24 cellular contexts compared by ENCODE assay signal in the genomic region with DNA sequence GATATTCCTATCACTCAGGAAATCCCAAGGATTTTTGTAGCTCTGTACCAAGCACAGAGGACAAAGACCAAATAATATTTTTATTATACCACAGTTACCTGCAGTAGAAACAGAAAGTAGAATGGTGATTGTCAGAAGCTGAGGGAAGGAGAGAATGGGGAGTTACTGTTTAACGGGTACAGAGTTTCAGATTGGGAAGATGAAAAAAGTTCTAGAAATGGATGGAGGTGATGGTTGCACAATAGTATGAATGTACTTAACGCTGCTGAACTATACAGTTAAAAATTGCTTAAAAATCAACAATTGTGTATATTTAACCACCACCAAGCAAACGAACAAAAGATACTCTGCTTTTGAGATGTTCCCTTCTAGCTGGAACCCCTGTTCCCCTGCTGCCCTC. TPM values are rescaled to one million over a fixed set of nuclear protein-coding genes. Genes with fewer than 3 reads are reported as not detected.
"Had no signal": no experiment of that assay in that cellular context is flagged by ENCODE, and none has a peak within 500 bp of the region (broad histone marks: within the 10 kb centered on the region; RNA-seq: fewer than 3 reads in every experiment).

No MANE protein-coding gene starts in this region.

- DNase-seq: effector memory CD4-positive, alpha-beta T cell; gastrocnemius medialis; heart right ventricle; kidney; left cardiac atrium; mesendoderm; naive thymus-derived CD4-positive, alpha-beta T cell; psoas muscle; retina; stimulated activated CD4-positive, alpha-beta T cell treated with anti-CD3 and anti-CD28 coated beads, Interleukin-2, amount 100 ng/mL, for 24 hours; stimulated activated CD4-positive, alpha-beta T cell treated with anti-CD3 and anti-CD28 coated beads, Interleukin-4, amount 100 ng/mL, for 4 hours; stimulated activated naive B cell treated with anti-CD40 and anti-IgM and Interleukin-4, amounts not matched to agents 10 μg/mL and 1 μg/mL and 100 μg/mL, for 72 hours; stimulated activated naive CD8-positive, alpha-beta T cell treated with anti-CD3 and anti-CD28 coated beads, Interleukin-15, amount 100 ng/mL, for 72 hours; testis; upper lobe of right lung had no signal

- H3K4me1 ChIP-seq: gastrocnemius medialis, psoas muscle had no signal

- H3K27me3 ChIP-seq: esophagus muscularis mucosa, gastrocnemius medialis, heart right ventricle, neutrophil, testis, tibial nerve, upper lobe of right lung, vagina had no signal

- H3K27ac Mint-ChIP-seq: naive thymus-derived CD4-positive, alpha-beta T cell; stimulated activated naive B cell treated with anti-CD40 and anti-IgM and Interleukin-4, amounts not matched to agents 10 μg/mL and 1 μg/mL and 100 μg/mL, for 72 hours; stimulated activated naive CD8-positive, alpha-beta T cell treated with anti-CD3 and anti-CD28 coated beads, Interleukin-15, amount 100 ng/mL, for 72 hours had no signal

- FAIRE-seq: endometrium, kidney had no signal

- H3K27me3 Mint-ChIP-seq: naive thymus-derived CD4-positive, alpha-beta T cell; stimulated activated naive CD8-positive, alpha-beta T cell treated with anti-CD3 and anti-CD28 coated beads, Interleukin-15, amount 100 ng/mL, for 72 hours had no signal

- H3K9me3 ChIP-seq: esophagus muscularis mucosa, gastrocnemius medialis, neutrophil, psoas muscle, testis, tibial nerve, upper lobe of right lung, vagina had no signal

- H3K4me3 ChIP-seq: coronary artery, esophagus muscularis mucosa, gastrocnemius medialis, heart right ventricle, psoas muscle, testis, tibial nerve, upper lobe of right lung, vagina had no signal

- H3K36me3 ChIP-seq: esophagus muscularis mucosa, gastrocnemius medialis, heart right ventricle, neutrophil, tibial nerve, upper lobe of right lung, vagina had no signal

- H3K27ac ChIP-seq: coronary artery, epithelial cell of prostate, esophagus muscularis mucosa, gastrocnemius medialis, heart right ventricle, neutrophil, psoas muscle, testis, upper lobe of right lung, vagina had no signal

- ATAC-seq: gastrocnemius medialis; heart right ventricle; left cardiac atrium; naive thymus-derived CD4-positive, alpha-beta T cell; sciatic nerve; stimulated activated naive B cell treated with anti-CD40 and anti-IgM and Interleukin-4, amounts not matched to agents 10 μg/mL and 1 μg/mL and 100 μg/mL, for 72 hours; stimulated activated naive CD8-positive, alpha-beta T cell treated with anti-CD3 and anti-CD28 coated beads, Interleukin-15, amount 100 ng/mL, for 72 hours; upper lobe of right lung had no signal

- H3K4me3 Mint-ChIP-seq: naive thymus-derived CD4-positive, alpha-beta T cell; stimulated activated naive B cell treated with anti-CD40 and anti-IgM and Interleukin-4, amounts not matched to agents 10 μg/mL and 1 μg/mL and 100 μg/mL, for 72 hours; stimulated activated naive CD8-positive, alpha-beta T cell treated with anti-CD3 and anti-CD28 coated beads, Interleukin-15, amount 100 ng/mL, for 72 hours had no signal

RNA-seq across cellular contexts. Expression of a gene that starts 24.1 kb away (rescaled TPM):
- polyA plus RNA-seq: neural cell had no signal
